Comparison of ENCODE assay signal across 1 cellular context in the genomic region with DNA sequence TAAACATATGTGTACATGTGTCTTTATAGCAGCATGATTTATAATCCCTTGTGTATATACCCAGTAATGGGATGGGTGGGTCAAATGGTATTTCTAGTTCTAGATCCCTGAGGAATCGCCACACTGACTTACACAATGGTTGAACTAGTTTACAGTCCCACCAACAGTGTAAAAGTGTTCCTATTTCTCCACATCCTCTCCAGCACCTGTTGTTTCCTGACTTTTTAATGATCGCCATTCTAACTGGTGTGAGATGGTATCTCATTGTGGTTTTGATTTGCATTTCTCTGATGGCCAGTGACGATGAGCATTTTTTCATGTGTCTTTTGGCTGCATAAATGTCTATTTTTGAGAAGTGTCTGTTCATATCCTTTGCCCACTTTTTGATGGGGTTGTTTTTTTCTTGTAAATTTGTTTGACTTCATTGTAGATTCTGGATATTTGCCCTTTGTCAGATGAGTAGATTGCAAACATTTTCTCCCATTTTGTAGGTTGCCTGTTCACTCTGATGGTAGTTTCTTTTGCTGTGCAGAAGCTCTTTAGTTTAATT. TPM values are rescaled to one million over a fixed set of nuclear protein-coding genes. Genes with fewer than 3 reads are reported as not detected.
"Had no signal": no experiment of that assay in that cellular context is flagged by ENCODE, and none has a peak within 500 bp of the region (broad histone marks: within the 10 kb centered on the region; RNA-seq: fewer than 3 reads in every experiment).

No MANE protein-coding gene starts in this region.

RNA-seq across cellular contexts. Expression of a gene that starts 26.5 kb away (rescaled TPM):
- total RNA-seq: GM12878 had no signal
